2 cellular contexts compared by ENCODE assay signal in genomic region chr3:15782429-15782828, GRCh38.
TF ChIP-seq lines count a peak whose summit lies in the region.

No MANE protein-coding gene starts in this region.

TF ChIP-seq in liver, 16 proteins besides CTCF, POLR2A, EP300 and RAD21:
- TF ChIP-seq GABPA (IDR thresholded peaks at IDR 0.05 in 1 of 2, conservative IDR thresholded peaks at IDR 0.05 in 1 of 2), result no peak
- no peak for TF ChIP-seq SP1 (IDR thresholded peaks at IDR 0.05)
- TF ChIP-seq NR2F2 (IDR thresholded peaks at IDR 0.05), result no peak
- TF ChIP-seq JUND (IDR thresholded peaks at IDR 0.05), result peak in 1 of 2 donors; percentile 21
- TF ChIP-seq ATF3 (IDR thresholded peaks at IDR 0.05), result no peak
- TF ChIP-seq REST (IDR thresholded peaks at IDR 0.05), result no peak
- no peak for TF ChIP-seq ZBTB33 (IDR thresholded peaks at IDR 0.05)
- TF ChIP-seq EGR1 (IDR thresholded peaks at IDR 0.05; ENCODE audit: low read depth in 2 of 2), result no peak
- peak; percentile 26 to 33 for TF ChIP-seq HNF4A (conservative IDR thresholded peaks at IDR 0.05)
- peak in 1 of 2 donors; percentile 8 for TF ChIP-seq RXRA (IDR thresholded peaks at IDR 0.05)
- TF ChIP-seq FOXA1 (IDR thresholded peaks at IDR 0.05), result no peak
- no peak for TF ChIP-seq MAX (IDR thresholded peaks at IDR 0.05)
- peak; percentile 35 for TF ChIP-seq TAF1 (conservative IDR thresholded peaks at IDR 0.05)
- TF ChIP-seq YY1 (IDR thresholded peaks at IDR 0.05), result peak; percentile 64

TF ChIP-seq in HepG2, 621 proteins besides CTCF, POLR2A, EP300 and RAD21:
- TF ChIP-seq ZNF296 (CRISPR knock-in tag; conservative IDR thresholded peaks at IDR 0.05) (no peak), ARNTL (CRISPR knock-in tag; IDR thresholded peaks at IDR 0.05) (no peak), ZBTB8A (CRISPR knock-in tag; IDR thresholded peaks at IDR 0.05; ENCODE audit: borderline replicate concordance, low read depth) (no peak), ZFP36L2 (CRISPR knock-in tag; IDR thresholded peaks at IDR 0.05) (no peak), CEBPZ (IDR thresholded peaks at IDR 0.05; ENCODE audit: low read length) (no peak), ZNF354B (CRISPR knock-in tag; IDR thresholded peaks at IDR 0.05) (no peak), YY1 (IDR thresholded peaks at IDR 0.05; ENCODE audit: insufficient read depth, insufficient replicate concordance, low read depth, low read length) (no peak), ESRRA (CRISPR knock-in tag; IDR thresholded peaks at IDR 0.05; ENCODE audit: low read depth) (no peak), FOXO4 (CRISPR knock-in tag; conservative IDR thresholded peaks at IDR 0.05) (no peak), BCLAF1 (IDR thresholded peaks at IDR 0.05) (no peak), ZBTB7B (CRISPR knock-in tag; IDR thresholded peaks at IDR 0.05) (no peak), NR3C1 (CRISPR knock-in tag; IDR thresholded peaks at IDR 0.05) (no peak), SMC3 (IDR thresholded peaks at IDR 0.05; ENCODE audit: low read length) (no peak), ZNF12 (CRISPR knock-in tag; IDR thresholded peaks at IDR 0.05) (no peak)
